In the genomic region with DNA sequence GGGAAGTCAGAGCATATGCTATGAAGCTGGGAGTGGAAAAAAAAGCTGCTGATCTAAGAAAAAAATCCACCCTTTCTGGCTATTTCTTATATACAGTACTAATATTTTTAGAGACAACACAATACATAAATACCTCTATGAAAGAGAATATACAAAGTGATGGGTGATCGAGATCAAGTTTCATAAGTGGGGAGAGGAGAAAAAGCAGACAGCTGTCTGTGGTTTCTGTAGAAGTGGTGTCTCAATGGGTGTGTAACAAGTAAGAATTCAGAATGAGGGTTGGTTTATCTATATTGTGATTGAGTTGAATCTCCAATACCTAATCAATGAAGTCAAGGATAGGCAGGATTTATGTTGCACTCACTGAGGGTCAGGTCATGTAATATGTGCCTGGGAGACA, we compare ENCODE assay signal across 2 cellular contexts.
TF ChIP-seq lines count a peak whose summit lies in the region.

No MANE protein-coding gene starts in this region.

TF ChIP-seq in SK-N-SH treated with all-trans-retinoic acid at 6 μM for 48 hours, 23 proteins besides CTCF, POLR2A, EP300 and RAD21 (continued from another document):
- TF ChIP-seq RARB (CRISPR knock-in tag; IDR thresholded peaks at IDR 0.05) (no peak), TOX (CRISPR knock-in tag; IDR thresholded peaks at IDR 0.05; ENCODE audit: borderline replicate concordance) (no peak), ZNF8 (CRISPR knock-in tag; IDR thresholded peaks at IDR 0.05) (no peak), TCF4 (CRISPR knock-in tag; IDR thresholded peaks at IDR 0.05; ENCODE audit: borderline replicate concordance) (no peak), CSDC2 (CRISPR knock-in tag; IDR thresholded peaks at IDR 0.05) (no peak), ZNF70 (CRISPR knock-in tag; IDR thresholded peaks at IDR 0.05) (no peak), ZFP3 (CRISPR knock-in tag; IDR thresholded peaks at IDR 0.05) (no peak), ZC3H10 (CRISPR knock-in tag; IDR thresholded peaks at IDR 0.05) (no peak), SNAI2 (CRISPR knock-in tag; IDR thresholded peaks at IDR 0.05) (no peak), BACH2 (CRISPR knock-in tag; IDR thresholded peaks at IDR 0.05; ENCODE audit: borderline replicate concordance) (no peak), ZFP30 (CRISPR knock-in tag; IDR thresholded peaks at IDR 0.05) (no peak), ARNTL (CRISPR knock-in tag; IDR thresholded peaks at IDR 0.05; ENCODE audit: borderline replicate concordance, low read depth) (no peak)
- TF ChIP-seq, protein P1, sequence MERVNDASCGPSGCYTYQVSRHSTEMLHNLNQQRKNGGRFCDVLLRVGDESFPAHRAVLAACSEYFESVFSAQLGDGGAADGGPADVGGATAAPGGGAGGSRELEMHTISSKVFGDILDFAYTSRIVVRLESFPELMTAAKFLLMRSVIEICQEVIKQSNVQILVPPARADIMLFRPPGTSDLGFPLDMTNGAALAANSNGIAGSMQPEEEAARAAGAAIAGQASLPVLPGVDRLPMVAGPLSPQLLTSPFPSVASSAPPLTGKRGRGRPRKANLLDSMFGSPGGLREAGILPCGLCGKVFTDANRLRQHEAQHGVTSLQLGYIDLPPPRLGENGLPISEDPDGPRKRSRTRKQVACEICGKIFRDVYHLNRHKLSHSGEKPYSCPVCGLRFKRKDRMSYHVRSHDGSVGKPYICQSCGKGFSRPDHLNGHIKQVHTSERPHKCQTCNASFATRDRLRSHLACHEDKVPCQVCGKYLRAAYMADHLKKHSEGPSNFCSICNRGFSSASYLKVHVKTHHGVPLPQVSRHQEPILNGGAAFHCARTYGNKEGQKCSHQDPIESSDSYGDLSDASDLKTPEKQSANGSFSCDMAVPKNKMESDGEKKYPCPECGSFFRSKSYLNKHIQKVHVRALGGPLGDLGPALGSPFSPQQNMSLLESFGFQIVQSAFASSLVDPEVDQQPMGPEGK (CRISPR knock-in tag; IDR thresholded peaks at IDR 0.05; ENCODE audit: borderline replicate concordance) = no peak
- TF ChIP-seq, protein P2, sequence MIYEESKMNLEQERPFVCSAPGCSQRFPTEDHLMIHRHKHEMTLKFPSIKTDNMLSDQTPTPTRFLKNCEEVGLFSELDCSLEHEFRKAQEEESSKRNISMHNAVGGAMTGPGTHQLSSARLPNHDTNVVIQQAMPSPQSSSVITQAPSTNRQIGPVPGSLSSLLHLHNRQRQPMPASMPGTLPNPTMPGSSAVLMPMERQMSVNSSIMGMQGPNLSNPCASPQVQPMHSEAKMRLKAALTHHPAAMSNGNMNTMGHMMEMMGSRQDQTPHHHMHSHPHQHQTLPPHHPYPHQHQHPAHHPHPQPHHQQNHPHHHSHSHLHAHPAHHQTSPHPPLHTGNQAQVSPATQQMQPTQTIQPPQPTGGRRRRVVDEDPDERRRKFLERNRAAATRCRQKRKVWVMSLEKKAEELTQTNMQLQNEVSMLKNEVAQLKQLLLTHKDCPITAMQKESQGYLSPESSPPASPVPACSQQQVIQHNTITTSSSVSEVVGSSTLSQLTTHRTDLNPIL (CRISPR knock-in tag; IDR thresholded peaks at IDR 0.05; ENCODE audit: low read depth) = no peak
- TF ChIP-seq, protein P3, sequence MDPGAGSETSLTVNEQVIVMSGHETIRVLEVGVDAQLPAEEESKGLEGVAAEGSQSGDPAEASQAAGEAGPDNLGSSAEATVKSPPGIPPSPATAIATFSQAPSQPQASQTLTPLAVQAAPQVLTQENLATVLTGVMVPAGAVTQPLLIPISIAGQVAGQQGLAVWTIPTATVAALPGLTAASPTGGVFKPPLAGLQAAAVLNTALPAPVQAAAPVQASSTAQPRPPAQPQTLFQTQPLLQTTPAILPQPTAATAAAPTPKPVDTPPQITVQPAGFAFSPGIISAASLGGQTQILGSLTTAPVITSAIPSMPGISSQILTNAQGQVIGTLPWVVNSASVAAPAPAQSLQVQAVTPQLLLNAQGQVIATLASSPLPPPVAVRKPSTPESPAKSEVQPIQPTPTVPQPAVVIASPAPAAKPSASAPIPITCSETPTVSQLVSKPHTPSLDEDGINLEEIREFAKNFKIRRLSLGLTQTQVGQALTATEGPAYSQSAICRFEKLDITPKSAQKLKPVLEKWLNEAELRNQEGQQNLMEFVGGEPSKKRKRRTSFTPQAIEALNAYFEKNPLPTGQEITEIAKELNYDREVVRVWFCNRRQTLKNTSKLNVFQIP (CRISPR knock-in tag; IDR thresholded peaks at IDR 0.05; ENCODE audit: borderline replicate concordance, low read depth) = no peak
- TF ChIP-seq, protein P4, sequence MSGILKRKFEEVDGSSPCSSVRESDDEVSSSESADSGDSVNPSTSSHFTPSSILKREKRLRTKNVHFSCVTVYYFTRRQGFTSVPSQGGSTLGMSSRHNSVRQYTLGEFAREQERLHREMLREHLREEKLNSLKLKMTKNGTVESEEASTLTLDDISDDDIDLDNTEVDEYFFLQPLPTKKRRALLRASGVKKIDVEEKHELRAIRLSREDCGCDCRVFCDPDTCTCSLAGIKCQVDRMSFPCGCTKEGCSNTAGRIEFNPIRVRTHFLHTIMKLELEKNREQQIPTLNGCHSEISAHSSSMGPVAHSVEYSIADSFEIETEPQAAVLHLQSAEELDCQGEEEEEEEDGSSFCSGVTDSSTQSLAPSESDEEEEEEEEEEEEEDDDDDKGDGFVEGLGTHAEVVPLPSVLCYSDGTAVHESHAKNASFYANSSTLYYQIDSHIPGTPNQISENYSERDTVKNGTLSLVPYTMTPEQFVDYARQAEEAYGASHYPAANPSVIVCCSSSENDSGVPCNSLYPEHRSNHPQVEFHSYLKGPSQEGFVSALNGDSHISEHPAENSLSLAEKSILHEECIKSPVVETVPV (CRISPR knock-in tag; IDR thresholded peaks at IDR 0.05) = no peak
TF ChIP-seq in SK-N-SH treated with all-trans-retinoic acid at 6 μM for 48 hours: peak in this region for 0.

TF ChIP-seq in SK-N-SH, 30 proteins besides CTCF, POLR2A, EP300 and RAD21 (continued from another document):
- TF ChIP-seq FOXM1 (IDR thresholded peaks at IDR 0.05; ENCODE audit: low read depth) (no peak), MXI1 (IDR thresholded peaks at IDR 0.05; ENCODE audit: low read depth, low read length) (no peak), MEF2A (IDR thresholded peaks at IDR 0.05; ENCODE audit: borderline replicate concordance, low read depth) (no peak), NRF1 (IDR thresholded peaks at IDR 0.05; ENCODE audit: low read depth, low read length) (no peak), GATA2 (CRISPR knock-in tag; IDR thresholded peaks at IDR 0.05) (no peak), SMC3 (IDR thresholded peaks at IDR 0.05; ENCODE audit: low read depth, low read length) (no peak), FOSL2 (IDR thresholded peaks at IDR 0.05; ENCODE audit: borderline replicate concordance, low read depth) (no peak), TEAD4 (IDR thresholded peaks at IDR 0.05; ENCODE audit: borderline replicate concordance, insufficient read depth) (no peak), POLR2AphosphoS5 (IDR thresholded peaks at IDR 0.05; ENCODE audit: low read depth, low read length) (no peak)
- TF ChIP-seq, protein P5, sequence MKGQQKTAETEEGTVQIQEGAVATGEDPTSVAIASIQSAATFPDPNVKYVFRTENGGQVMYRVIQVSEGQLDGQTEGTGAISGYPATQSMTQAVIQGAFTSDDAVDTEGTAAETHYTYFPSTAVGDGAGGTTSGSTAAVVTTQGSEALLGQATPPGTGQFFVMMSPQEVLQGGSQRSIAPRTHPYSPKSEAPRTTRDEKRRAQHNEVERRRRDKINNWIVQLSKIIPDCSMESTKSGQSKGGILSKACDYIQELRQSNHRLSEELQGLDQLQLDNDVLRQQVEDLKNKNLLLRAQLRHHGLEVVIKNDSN (IDR thresholded peaks at IDR 0.05; ENCODE audit: borderline replicate concordance, low read depth) = no peak
- TF ChIP-seq, protein P6, sequence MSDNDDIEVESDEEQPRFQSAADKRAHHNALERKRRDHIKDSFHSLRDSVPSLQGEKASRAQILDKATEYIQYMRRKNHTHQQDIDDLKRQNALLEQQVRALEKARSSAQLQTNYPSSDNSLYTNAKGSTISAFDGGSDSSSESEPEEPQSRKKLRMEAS (IDR thresholded peaks at IDR 0.05; ENCODE audit: low read depth) = no peak
